Comparison of ENCODE assay signal across 19 cellular contexts in the genomic region with DNA sequence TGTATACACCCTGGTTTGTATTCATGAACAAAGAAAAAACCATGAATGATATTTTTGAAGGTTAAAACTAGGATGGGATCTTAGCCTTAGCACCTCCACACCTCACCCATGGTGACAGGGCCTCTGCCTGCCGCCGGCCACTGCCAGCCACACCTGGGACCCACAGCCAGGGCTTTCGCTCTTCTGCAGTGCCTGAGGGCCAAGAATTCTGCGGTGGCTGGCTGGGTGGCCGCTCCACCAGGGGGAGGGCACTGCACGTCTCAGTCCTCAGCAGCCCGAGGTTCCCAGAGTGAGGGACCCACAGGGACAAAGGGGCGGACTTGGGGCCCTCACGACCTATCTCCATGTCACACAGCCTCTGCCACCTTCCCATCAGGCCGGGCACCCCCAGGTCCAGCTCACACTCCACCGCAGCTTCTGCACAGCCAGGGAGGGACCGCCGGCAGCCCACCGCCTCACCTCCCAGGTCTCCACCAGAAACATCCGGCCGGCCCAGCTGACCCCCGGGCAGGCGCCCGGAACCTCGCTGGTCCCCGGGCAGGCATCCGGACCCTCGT. TPM values are rescaled to one million over a fixed set of nuclear protein-coding genes. Genes with fewer than 3 reads are reported as not detected.
DNase-seq lines count a peak whose midpoint lies in the region; ATAC-seq, FAIRE-seq and TF ChIP-seq lines count a peak whose summit lies in the region.
"Had no signal": no experiment of that assay in that cellular context is flagged by ENCODE, and none has a peak within 500 bp of the region (broad histone marks: within the 10 kb centered on the region; RNA-seq: fewer than 3 reads in every experiment).

No MANE protein-coding gene starts in this region.

- no peak for TF ChIP-seq CTCF in RWPE1 (conservative IDR thresholded peaks at IDR 0.05; ENCODE audit: low read depth)
- TF ChIP-seq CTCF in lower lobe of right lung (IDR thresholded peaks at IDR 0.05), result no peak

- POLR2A ChIA-PET in RWPE1 (lab: Yijun Ruan, JAX; ENCODE audit: low non-redundant PET), result no interaction called here

- H3K9me3 Mint-ChIP-seq in stimulated activated effector memory CD8-positive, alpha-beta T cell treated with anti-CD3 and anti-CD28 coated beads, Interleukin-12 subunit alpha, Interleukin-12 subunit beta, amount 100 ng/mL, for 72 hours, result no peaks in the 10 kb centered on the region
- H3K9me3 Mint-ChIP-seq: CD4-positive, CD25-positive, alpha-beta regulatory T cell had no signal

- peak; percentile 22 for DNase-seq in left ventricle myocardium superior
- DNase-seq in left cardiac atrium, result no peak
- DNase-seq in RWPE1 (ENCODE audit: low spot score), result no peak
- peak; percentile 28 for DNase-seq in lower lobe of right lung
- no peak for DNase-seq in stimulated activated effector memory CD8-positive, alpha-beta T cell treated with anti-CD3 and anti-CD28 coated beads, Interleukin-12 subunit alpha, Interleukin-12 subunit beta, amount 100 ng/mL, for 72 hours (ENCODE audit: low spot score in 2 of 2)
- DNase-seq in SIG-M5 treated with dmso at 0.1 percent for 504 hours (lab: John Stamatoyannopoulos, UW; ENCODE audit: unreplicated experiment), result no peak
- no peak for DNase-seq in HTR-8/SVneo (ENCODE audit: insufficient read length, low spot score)
- no peak for DNase-seq in aorta
- DNase-seq: Calu3; CD4-positive, CD25-positive, alpha-beta regulatory T cell; DMS 273 treated with DMSO at 0.1 percent for 48 hours; GM23248; IMR-90 had no signal

- no peaks in the 10 kb centered on the region for H3K36me3 ChIP-seq in lower lobe of right lung
- H3K36me3 ChIP-seq in aorta (ENCODE audit: control insufficient read depth in 1 of 2, insufficient read depth in 2 of 2, low read length in 1 of 2), result no peaks in the 10 kb centered on the region

- WGBS in aorta, 2 donors, result 93 to 96% methylated on average over 23 of the region's 23 CpGs

- CTCF ChIA-PET in RWPE1 (lab: Yijun Ruan, JAX), result no interaction called here

- H3K4me3 Mint-ChIP-seq in stimulated activated effector memory CD8-positive, alpha-beta T cell treated with anti-CD3 and anti-CD28 coated beads, Interleukin-12 subunit alpha, Interleukin-12 subunit beta, amount 100 ng/mL, for 72 hours, result no peak overlapping the region

- FAIRE-seq in HTR-8/SVneo (lab: Jason Lieb, UNC), result no peak
- FAIRE-seq: A549, H54 had no signal

- H3K4me1 Mint-ChIP-seq in stimulated activated effector memory CD8-positive, alpha-beta T cell treated with anti-CD3 and anti-CD28 coated beads, Interleukin-12 subunit alpha, Interleukin-12 subunit beta, amount 100 ng/mL, for 72 hours, result no peaks in the 10 kb centered on the region

- intact Hi-C loops in left ventricle myocardium superior (cut with micrococcal nuclease), result no loop called here
- intact Hi-C loops in left cardiac atrium (cut with DNase I), result no loop called here
- intact Hi-C loops in lower lobe of right lung (cut with DNase I), result no loop called here
- intact Hi-C loops in aorta (cut with DNase I), result no loop called here

- ATAC-seq in left ventricle myocardium superior (no peak), left cardiac atrium (no peak), lower lobe of right lung (no peak), aorta (ENCODE audit: low FRiP score) (no peak)
- ATAC-seq in stimulated activated effector memory CD8-positive, alpha-beta T cell treated with anti-CD3 and anti-CD28 coated beads, Interleukin-12 subunit alpha, Interleukin-12 subunit beta, amount 100 ng/mL, for 72 hours, result no peak
- ATAC-seq: A549, HCT116 had no signal

- H3K36me3 Mint-ChIP-seq in stimulated activated effector memory CD8-positive, alpha-beta T cell treated with anti-CD3 and anti-CD28 coated beads, Interleukin-12 subunit alpha, Interleukin-12 subunit beta, amount 100 ng/mL, for 72 hours, result no peaks in the 10 kb centered on the region
- H3K36me3 Mint-ChIP-seq: CD4-positive, CD25-positive, alpha-beta regulatory T cell had no signal

- no peaks in the 10 kb centered on the region for H3K9me3 ChIP-seq in lower lobe of right lung
- no peaks in the 10 kb centered on the region for H3K9me3 ChIP-seq in aorta (ENCODE audit: control insufficient read depth, low read length)
- H3K9me3 ChIP-seq: A549 had no signal

- no peaks in the 10 kb centered on the region for H3K27me3 ChIP-seq in lower lobe of right lung (ENCODE audit: low read depth)
- H3K27me3 ChIP-seq in aorta (ENCODE audit: control insufficient read depth in 1 of 2, insufficient read depth in 2 of 2, low read length in 1 of 2), result no peaks in the 10 kb centered on the region

- H3K4me1 ChIP-seq in lower lobe of right lung (peaks cover 19% of the 10 kb centered on the region), aorta (ENCODE audit: control insufficient read depth in 1 of 2, insufficient read depth in 2 of 2, low read length in 2 of 2) (peaks cover 0 to 2% of the 10 kb centered on the region in 2 donors)

- H3K27ac ChIP-seq in RWPE1 (peak overlapping the region; percentile 93), lower lobe of right lung (no peak overlapping the region), aorta (ENCODE audit: low read depth in 1 of 2, low read length in 2 of 2) (no peak overlapping the region)
- H3K27ac ChIP-seq: A549, GM23248 had no signal

- peak overlapping the region; percentile 23 for H3K27ac Mint-ChIP-seq in stimulated activated effector memory CD8-positive, alpha-beta T cell treated with anti-CD3 and anti-CD28 coated beads, Interleukin-12 subunit alpha, Interleukin-12 subunit beta, amount 100 ng/mL, for 72 hours
- H3K27ac Mint-ChIP-seq: CD4-positive, CD25-positive, alpha-beta regulatory T cell had no signal

- no peak overlapping the region for H3K4me3 ChIP-seq in lower lobe of right lung
- H3K4me3 ChIP-seq in aorta (ENCODE audit: low read length in 2 of 2), result no peak overlapping the region
- H3K4me3 ChIP-seq: A549, GM23248 had no signal

RNA-seq across cellular contexts. Expression of gene EXD3, which starts 6.9 kb away (rescaled TPM):
- total RNA-seq in left ventricle myocardium superior (8.3 TPM), left cardiac atrium (10 to 100 TPM in 1 of 2 donors, 1 to 10 TPM in 1; 8.0 to 11.7 TPM), lower lobe of right lung (25.2 TPM), aorta (10 to 100 TPM; 21.9 to 38.2 TPM)
- polyA plus RNA-seq in aorta, result 10 to 100 TPM; 15.9 to 96.8 TPM

RNA-seq across cellular contexts. Expression of gene NOXA1, which starts 7.1 kb away (rescaled TPM):
- total RNA-seq in left ventricle myocardium superior (1.9 TPM), left cardiac atrium (1 to 10 TPM; 2.5 to 5.3 TPM), lower lobe of right lung (6.9 TPM), aorta (1 to 10 TPM; 4.1 to 8.5 TPM)
- 10 to 100 TPM in 1 of 2 donors, 1 to 10 TPM in 1; 2.9 to 12.6 TPM for polyA plus RNA-seq in aorta
- total RNA-seq: Daoy, IMR-90 had no signal

RNA-seq across cellular contexts. Expression of gene ENTPD8, which starts 25.1 kb away (rescaled TPM):
- total RNA-seq in left ventricle myocardium superior (not detected), left cardiac atrium (not detected), lower lobe of right lung (0.15 TPM), aorta (not detected)
- 1 to 10 TPM in 1 of 2 donors, not detected in 1; 3.1 TPM for polyA plus RNA-seq in aorta
- total RNA-seq: CD4-positive, CD25-positive, alpha-beta regulatory T cell; Daoy; GM23248; IMR-90 had no signal
- polyA plus RNA-seq: AG04450; BJ; CD4-positive, CD25-positive, alpha-beta regulatory T cell; GM23248 had no signal

RNA-seq across cellular contexts. Expression of gene NSMF, which starts 43.0 kb away (rescaled TPM):
- total RNA-seq in left ventricle myocardium superior, result 10.2 TPM
- total RNA-seq in left cardiac atrium, result 10 to 100 TPM; 20.5 to 25.1 TPM
- 20.7 TPM for total RNA-seq in lower lobe of right lung
- 10 to 100 TPM; 76.8 to 78.2 TPM for total RNA-seq in aorta
- polyA plus RNA-seq in aorta, result 100 to 1,000 TPM in 1 of 2 donors, 10 to 100 TPM in 1; 75.5 to 154 TPM

Comparison
In these comparisons a context has a peak if more than half of its experiments do, and no peak if none do; other contexts are left out.
1. DNase-seq: peak in left ventricle myocardium superior (single experiment) and lower lobe of right lung (single experiment); none in left cardiac atrium (single experiment), RWPE1 (single experiment), stimulated activated effector memory CD8-positive, alpha-beta T cell treated with anti-CD3 and anti-CD28 coated beads, Interleukin-12 subunit alpha, Interleukin-12 subunit beta, amount 100 ng/mL, for 72 hours (0 of 2), SIG-M5 treated with dmso at 0.1 percent for 504 hours (single experiment), HTR-8/SVneo (single experiment) and aorta (0 of 2).